ENCODE assay signal across 13 cellular contexts in the genomic region with DNA sequence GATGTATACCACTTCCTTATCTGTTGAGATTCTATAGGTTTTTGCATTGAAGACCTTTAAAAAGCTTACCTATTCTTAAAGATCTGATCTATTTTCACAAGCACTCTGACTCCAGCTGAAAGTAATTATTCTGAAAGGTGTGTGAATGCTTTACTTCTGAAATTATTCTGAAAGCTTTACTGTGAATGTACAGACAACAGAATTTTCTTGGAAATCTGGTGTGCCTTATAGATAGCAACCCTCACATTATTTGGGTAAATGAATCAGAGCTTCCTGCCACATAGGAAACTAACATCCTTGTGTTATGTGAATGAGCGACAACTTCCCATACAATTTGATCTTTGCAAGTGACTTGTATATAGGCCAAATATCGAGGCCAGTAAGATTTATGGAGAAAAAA. TPM values are rescaled to one million over a fixed set of nuclear protein-coding genes. Genes with fewer than 3 reads are reported as not detected.
DNase-seq lines count a peak whose midpoint lies in the region; ATAC-seq lines count a peak whose summit lies in the region.
"Had no signal": no experiment of that assay in that cellular context is flagged by ENCODE, and none has a peak within 500 bp of the region (broad histone marks: within the 10 kb centered on the region; RNA-seq: fewer than 3 reads in every experiment).

No MANE protein-coding gene starts in this region.

- H3K4me3 Mint-ChIP-seq in activated CD4-positive, alpha-beta T cell treated with anti-CD3 and anti-CD28 coated beads for 36 hours: no peak overlapping the region
- H3K4me3 Mint-ChIP-seq: CD8-positive, alpha-beta memory T cell had no signal

- H3K9me3 Mint-ChIP-seq in activated CD4-positive, alpha-beta T cell treated with anti-CD3 and anti-CD28 coated beads for 36 hours (ENCODE audit: low read depth): no peaks in the 10 kb centered on the region
- H3K9me3 Mint-ChIP-seq: CD8-positive, alpha-beta memory T cell had no signal

- peaks cover 38% of the 10 kb centered on the region for H3K27me3 Mint-ChIP-seq in activated CD4-positive, alpha-beta T cell treated with anti-CD3 and anti-CD28 coated beads for 36 hours

- POLR2A ChIA-PET in activated CD4-positive, alpha-beta T cell treated with anti-CD3 and anti-CD28 coated beads for 36 hours (lab: Charles Lee): no interaction called here

- no peaks in the 10 kb centered on the region for H3K36me3 Mint-ChIP-seq in activated CD4-positive, alpha-beta T cell treated with anti-CD3 and anti-CD28 coated beads for 36 hours (ENCODE audit: low read depth)
- H3K36me3 Mint-ChIP-seq: CD8-positive, alpha-beta memory T cell had no signal

- CTCF ChIA-PET in activated CD4-positive, alpha-beta T cell treated with anti-CD3 and anti-CD28 coated beads for 36 hours (lab: Charles Lee): interaction anchor here (0.7 to 1.4 kb wide), 3 partner anchors 30 to 272 kb away, joined by 4 to 5 read pairs (median 4); no protein-coding TSS in a partner anchor

- H3K4me1 Mint-ChIP-seq in activated CD4-positive, alpha-beta T cell treated with anti-CD3 and anti-CD28 coated beads for 36 hours: peaks cover 12% of the 10 kb centered on the region

- DNase-seq in activated CD4-positive, alpha-beta T cell treated with anti-CD3 and anti-CD28 coated beads for 36 hours: no peak
- DNase-seq in activated CD4-positive, alpha-beta T cell treated with anti-CD3 and anti-CD28 coated beads, Interleukin-2, amount 50 U/mL, for 4 hours: no peak
- DNase-seq in HT1080 (ENCODE audit: low read depth): peak; percentile 8
- peak; percentile 48 for DNase-seq in dermis blood vessel endothelial cell
- DNase-seq in stimulated activated naive CD8-positive, alpha-beta T cell treated with anti-CD3 and anti-CD28 coated beads, Interleukin-15, Interleukin-2, amounts not matched to agents 100 U/mL and 50 U/mL, for 24 hours: no peak
- no peak for DNase-seq in NK-92 (lab: John Stamatoyannopoulos, UW; ENCODE audit: unreplicated experiment)
- DNase-seq in HuH-7.5 (ENCODE audit: low spot score): no peak
- DNase-seq: 8988T; AML-193; Caco-2; CD8-positive, alpha-beta memory T cell; DND-41; GDM1 had no signal

- intact Hi-C loops in activated CD4-positive, alpha-beta T cell treated with anti-CD3 and anti-CD28 coated beads for 36 hours (cut with DNase I, micrococcal nuclease): loop anchor here in 1 of 2 experiments (10.0 kb wide), 1 partner anchor 765 kb away; the partner anchor contains the start of gene SEMA6A

- no peak overlapping the region for H3K27ac Mint-ChIP-seq in activated CD4-positive, alpha-beta T cell treated with anti-CD3 and anti-CD28 coated beads for 36 hours
- H3K27ac Mint-ChIP-seq: CD8-positive, alpha-beta memory T cell had no signal

- ATAC-seq in activated CD4-positive, alpha-beta T cell treated with anti-CD3 and anti-CD28 coated beads for 36 hours: peak; percentile 30
- peak; percentile 49 for ATAC-seq in stimulated activated naive CD8-positive, alpha-beta T cell treated with anti-CD3 and anti-CD28 coated beads, Interleukin-15, Interleukin-2, amounts not matched to agents 100 U/mL and 50 U/mL, for 24 hours

RNA-seq across cellular contexts. Expression of gene CDO1, which starts 6.5 kb away (rescaled TPM):
- under 1 TPM; 0.16 to 0.55 TPM for total RNA-seq in activated CD4-positive, alpha-beta T cell treated with anti-CD3 and anti-CD28 coated beads for 36 hours
- 1.4 and 3.3 TPM in 2 replicates for total RNA-seq in HT1080 (2014; rRNA removed; shearing (Covaris generic))
- polyA plus RNA-seq in HT1080 (2015; cell fraction: cytosol; rRNA removed): 0.83 TPM in 1 of 2 replicates, not detected in the other
- polyA plus RNA-seq in HT1080 (2015; cell fraction: nucleus; rRNA removed): 0.06 and 0.08 TPM in 2 replicates
- 1.2 and 3.3 TPM in 2 replicates for total RNA-seq in dermis blood vessel endothelial cell
- total RNA-seq: Caco-2 had no signal
- polyA plus RNA-seq: CD8-positive, alpha-beta memory T cell had no signal

RNA-seq across cellular contexts. Expression of gene ATG12, which starts 31.4 kb away (rescaled TPM):
- total RNA-seq in activated CD4-positive, alpha-beta T cell treated with anti-CD3 and anti-CD28 coated beads for 36 hours: 10 to 100 TPM; 44.8 to 45.0 TPM
- 28.9 and 30.5 TPM in 2 replicates for total RNA-seq in HT1080 (2014; rRNA removed; shearing (Covaris generic))
- polyA plus RNA-seq in HT1080 (2015; cell fraction: cytosol; rRNA removed): 36.6 and 40.2 TPM in 2 replicates
- 60.2 and 62.6 TPM in 2 replicates for polyA plus RNA-seq in HT1080 (2015; cell fraction: nucleus; rRNA removed)
- total RNA-seq in dermis blood vessel endothelial cell: 49.9 and 55.3 TPM in 2 replicates

RNA-seq across cellular contexts. Expression of gene AP3S1, which starts 31.8 kb away (rescaled TPM):
- total RNA-seq in activated CD4-positive, alpha-beta T cell treated with anti-CD3 and anti-CD28 coated beads for 36 hours: 10 to 100 TPM; 84.5 to 91.6 TPM
- 64.6 and 96.6 TPM in 2 replicates for total RNA-seq in HT1080 (2014; rRNA removed; shearing (Covaris generic))
- 132 and 133 TPM in 2 replicates for polyA plus RNA-seq in HT1080 (2015; cell fraction: cytosol; rRNA removed)
- 34.0 and 61.5 TPM in 2 replicates for polyA plus RNA-seq in HT1080 (2015; cell fraction: nucleus; rRNA removed)
- 63.6 and 78.6 TPM in 2 replicates for total RNA-seq in dermis blood vessel endothelial cell

Comparison
In these comparisons a context has a peak if more than half of its experiments do, and no peak if none do; other contexts are left out.
1. DNase-seq: peak in HT1080 (single experiment) and dermis blood vessel endothelial cell (single experiment); none in activated CD4-positive, alpha-beta T cell treated with anti-CD3 and anti-CD28 coated beads for 36 hours (single experiment), activated CD4-positive, alpha-beta T cell treated with anti-CD3 and anti-CD28 coated beads, Interleukin-2, amount 50 U/mL, for 4 hours (0 of 2), stimulated activated naive CD8-positive, alpha-beta T cell treated with anti-CD3 and anti-CD28 coated beads, Interleukin-15, Interleukin-2, amounts not matched to agents 100 U/mL and 50 U/mL, for 24 hours (single experiment), NK-92 (single experiment) and HuH-7.5 (single experiment).